In genomic region chr16:77511053-77511452, GRCh38 we compare ENCODE assay signal across 9 cellular contexts.
"Had no signal": no experiment of that assay in that cellular context is flagged by ENCODE, and none has a peak within 500 bp of the region (broad histone marks: within the 10 kb centered on the region; RNA-seq: fewer than 3 reads in every experiment).

No MANE protein-coding gene starts in this region.

- H3K4me3 Mint-ChIP-seq: HFFc6 had no signal

- ATAC-seq: HCT116, K562 had no signal

- H3K36me3 ChIP-seq: HAP-1 had no signal

- H3K4me3 ChIP-seq: GM23248, HAP-1, K562 had no signal

- H2AFZ ChIP-seq: GM23248 had no signal

- H3K9ac ChIP-seq: GM23248 had no signal

- H3K9me3 ChIP-seq: HAP-1 had no signal

- H3K27ac ChIP-seq: GM23248 had no signal

- H3K27ac Mint-ChIP-seq: HFFc6 had no signal

- H3K4me1 ChIP-seq: HAP-1 had no signal

- FAIRE-seq: K562 had no signal

- DNase-seq: GM23248, GOT3, H7, HFFc6, IMR-90, KG1 had no signal
